In genomic region chr15:37090543-37091175, GRCh38 we compare ENCODE assay signal across 1 cellular context.
TF ChIP-seq lines count a peak whose summit lies in the region.

No MANE protein-coding gene starts in this region.

TF ChIP-seq in K562, 482 proteins besides CTCF, POLR2A, EP300 and RAD21 (continued from another document):
- TF ChIP-seq ZNF766 (CRISPR knock-in tag; conservative IDR thresholded peaks at IDR 0.05) (no peak), STAT5B (CRISPR knock-in tag; IDR thresholded peaks at IDR 0.05) (no peak), WHSC1 (IDR thresholded peaks at IDR 0.05; ENCODE audit: low read length) (no peak)
